ENCODE assay signal across 9 cellular contexts in the genomic region with DNA sequence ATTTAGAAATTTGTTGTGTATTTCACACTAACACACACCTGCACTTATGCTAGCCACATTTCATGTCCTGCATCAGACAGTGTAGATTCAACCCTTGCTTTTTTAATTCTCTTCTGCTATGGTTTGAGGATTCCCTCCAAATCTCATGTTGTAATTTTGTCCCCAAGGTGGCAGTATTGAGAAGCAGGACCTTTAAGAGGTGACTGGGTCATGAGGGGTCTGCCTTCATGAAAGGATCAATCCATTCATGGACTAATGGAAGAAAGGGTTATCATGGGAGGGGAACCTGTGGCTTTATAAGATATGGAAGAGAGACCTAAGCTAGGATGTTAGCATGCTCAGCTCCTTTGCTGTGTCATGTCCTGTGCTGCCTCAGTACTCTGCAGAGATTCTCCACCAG.
DNase-seq lines count a peak whose midpoint lies in the region; ATAC-seq and TF ChIP-seq lines count a peak whose summit lies in the region.
"Had no signal": no experiment of that assay in that cellular context is flagged by ENCODE, and none has a peak within 500 bp of the region (broad histone marks: within the 10 kb centered on the region; RNA-seq: fewer than 3 reads in every experiment).

No MANE protein-coding gene starts in this region.

- TF ChIP-seq CTCF in right atrium auricular region (IDR thresholded peaks at IDR 0.05) = peak; percentile 22 to 64
- TF ChIP-seq CTCF in tibial nerve (IDR thresholded peaks at IDR 0.05) = peak; percentile 14 to 42 (median 27)
- no peak for TF ChIP-seq CTCF in GM20000 (IDR thresholded peaks at IDR 0.05; ENCODE audit: extremely low read depth, missing control alignments)

- H3K27me3 ChIP-seq in right atrium auricular region (no peaks in the 10 kb centered on the region), tibial nerve (no peaks in the 10 kb centered on the region)

- H3K4me1 ChIP-seq in right atrium auricular region = no peaks in the 10 kb centered on the region
- no peaks in the 10 kb centered on the region for H3K4me1 ChIP-seq in tibial nerve

- H3K36me3 ChIP-seq in right atrium auricular region (no peaks in the 10 kb centered on the region), tibial nerve (no peaks in the 10 kb centered on the region)

- TF ChIP-seq EP300 in tibial nerve (IDR thresholded peaks at IDR 0.05) = no peak

- H3K27ac ChIP-seq in right atrium auricular region = no peak overlapping the region
- no peak overlapping the region for H3K27ac ChIP-seq in tibial nerve

- ATAC-seq in GM21360 (IDR thresholded peaks at IDR 0.05; ENCODE audit: unreplicated experiment) (no peak), GM21447 (IDR thresholded peaks at IDR 0.05; ENCODE audit: unreplicated experiment) (no peak)
- ATAC-seq: CD8-positive, alpha-beta T cell had no signal

- H3K9me3 ChIP-seq in right atrium auricular region (no peaks in the 10 kb centered on the region), tibial nerve (no peaks in the 10 kb centered on the region)

- TF ChIP-seq POLR2A in tibial nerve (IDR thresholded peaks at IDR 0.05) = no peak

- no peak overlapping the region for H3K4me3 ChIP-seq in right atrium auricular region
- H3K4me3 ChIP-seq in tibial nerve = no peak overlapping the region

- DNase-seq in NCI-H748 (lab: John Stamatoyannopoulos, UW; ENCODE audit: unreplicated experiment) (peak; percentile 42), NCI-H748 treated with DMSO at 0.1 percent for 48 hours (lab: John Stamatoyannopoulos, UW) (no peak), SHP77 treated with DMSO at 0.1 percent for 48 hours (lab: John Stamatoyannopoulos, UW) (peak; percentile 9), right atrium auricular region (ENCODE audit: low spot score) (no peak), tibial nerve (ENCODE audit: low spot score in 2 of 2) (peak in 1 of 2 donors; percentile 17), GM20000 (ENCODE audit: low spot score) (no peak)
- DNase-seq: CD8-positive, alpha-beta T cell had no signal

Comparison
In these comparisons a context has a peak if more than half of its experiments do, and no peak if none do; other contexts are left out.
1. DNase-seq: peak in NCI-H748 (single experiment) and SHP77 treated with DMSO at 0.1 percent for 48 hours (single experiment); none in NCI-H748 treated with DMSO at 0.1 percent for 48 hours (single experiment), right atrium auricular region (single experiment) and GM20000 (single experiment).